28 cellular contexts compared by ENCODE assay signal in the genomic region with DNA sequence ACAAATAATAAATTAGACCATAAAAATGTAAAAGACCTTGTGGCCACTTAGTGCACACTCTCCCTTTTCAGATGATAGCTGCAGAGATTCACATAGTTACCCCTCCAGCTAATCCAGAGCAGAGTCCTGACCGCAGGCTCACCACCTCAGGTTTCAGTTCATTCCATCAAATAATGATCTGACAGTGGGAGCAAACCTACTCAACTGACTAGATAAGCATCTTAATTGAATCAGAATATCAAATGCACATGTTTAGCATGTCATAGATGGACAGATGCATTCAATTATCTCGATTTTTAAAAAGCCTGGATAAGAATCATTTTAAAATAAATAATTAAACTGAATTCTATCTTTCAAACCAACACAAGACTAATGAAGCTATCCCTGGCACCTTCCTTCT.
"Had no signal": no experiment of that assay in that cellular context is flagged by ENCODE, and none has a peak within 500 bp of the region (broad histone marks: within the 10 kb centered on the region; RNA-seq: fewer than 3 reads in every experiment).

No MANE protein-coding gene starts in this region.

- DNase-seq: activated CD4-positive, alpha-beta memory T cell treated with anti-CD3 and anti-CD28 coated beads for 36 hours; activated CD4-positive, alpha-beta T cell treated with anti-CD3 and anti-CD28 coated beads for 36 hours; activated CD4-positive, alpha-beta T cell treated with anti-CD3 and anti-CD28 coated beads, Interleukin-2, amount 10 ng/mL, durations not matched to agents 24 days and 14 days; activated CD4-positive, CD25-positive, alpha-beta regulatory T cell; activated CD4-positive, CD25-positive, alpha-beta regulatory T cell treated with anti-CD3 and anti-CD28 coated beads, Interleukin-2, amount 50 U/mL, for 72 hours; activated CD8-positive, alpha-beta memory T cell treated with anti-CD3 and anti-CD28 coated beads, Interleukin-2, amount 10 ng/mL, durations not matched to agents 7 days and 5 days; activated CD8-positive, alpha-beta memory T cell treated with anti-CD3 and anti-CD28 coated beads, Interleukin-2, amount 50 U/mL, for 4 hours; activated CD8-positive, alpha-beta T cell treated with anti-CD3 and anti-CD28 coated beads, Interleukin-2, amount 10 ng/mL, durations not matched to agents 7 days and 5 days; activated effector memory CD4-positive, alpha-beta T cell treated with anti-CD3 and anti-CD28 coated beads, Interleukin-2, amount 50 U/mL, for 16 hours; activated naive CD4-positive, alpha-beta T cell treated with anti-CD3 and anti-CD28 coated beads for 36 hours; activated naive CD8-positive, alpha-beta T cell treated with anti-CD3 and anti-CD28 coated beads for 36 hours; activated naive CD8-positive, alpha-beta T cell treated with anti-CD3 and anti-CD28 coated beads, Interleukin-2, amount 50 U/mL, for 24 hours; activated T-cell treated with anti-CD3 and anti-CD28 coated beads, Interleukin-2, amount 50 U/mL, for 1 hour; activated T-cell treated with anti-CD3 and anti-CD28 coated beads, Interleukin-2, amount 50 U/mL, for 48 hours; adrenal gland; amygdala; aorta; body of pancreas; caudate nucleus; colonic mucosa; effector CD8-positive, alpha-beta T cell; esophagus squamous epithelium; foreskin melanocyte; heart right ventricle; T-helper 17 cell; T1000 had no signal

- H3K9me3 ChIP-seq: adrenal gland, body of pancreas, colonic mucosa, esophagus squamous epithelium, gastroesophageal sphincter, heart right ventricle had no signal

- H3K4me1 ChIP-seq: adrenal gland, body of pancreas, colonic mucosa, esophagus squamous epithelium, gastroesophageal sphincter, heart right ventricle had no signal

- H3K27ac ChIP-seq: adrenal gland, body of pancreas, colonic mucosa, epithelial cell of prostate, esophagus squamous epithelium, gastroesophageal sphincter, heart right ventricle had no signal

- H3K36me3 ChIP-seq: adrenal gland, colonic mucosa, esophagus squamous epithelium, gastroesophageal sphincter, heart right ventricle had no signal

- ATAC-seq: activated CD4-positive, alpha-beta T cell treated with anti-CD3 and anti-CD28 coated beads for 36 hours; activated CD8-positive, alpha-beta memory T cell treated with anti-CD3 and anti-CD28 coated beads, Interleukin-2, amount 10 ng/mL, durations not matched to agents 7 days and 5 days; activated CD8-positive, alpha-beta T cell treated with anti-CD3 and anti-CD28 coated beads, Interleukin-2, amount 10 ng/mL, durations not matched to agents 7 days and 5 days; activated naive CD8-positive, alpha-beta T cell treated with anti-CD3 and anti-CD28 coated beads, Interleukin-2, amount 50 U/mL, for 24 hours; body of pancreas; gastroesophageal sphincter; heart right ventricle; T-helper 17 cell had no signal

- H3K27me3 ChIP-seq: adrenal gland, body of pancreas, colonic mucosa, gastroesophageal sphincter, heart right ventricle had no signal

- H3K4me3 ChIP-seq: adrenal gland, body of pancreas, colonic mucosa, esophagus squamous epithelium, gastroesophageal sphincter, heart right ventricle had no signal
